ENCODE assay signal across 1 cellular context in the genomic region with DNA sequence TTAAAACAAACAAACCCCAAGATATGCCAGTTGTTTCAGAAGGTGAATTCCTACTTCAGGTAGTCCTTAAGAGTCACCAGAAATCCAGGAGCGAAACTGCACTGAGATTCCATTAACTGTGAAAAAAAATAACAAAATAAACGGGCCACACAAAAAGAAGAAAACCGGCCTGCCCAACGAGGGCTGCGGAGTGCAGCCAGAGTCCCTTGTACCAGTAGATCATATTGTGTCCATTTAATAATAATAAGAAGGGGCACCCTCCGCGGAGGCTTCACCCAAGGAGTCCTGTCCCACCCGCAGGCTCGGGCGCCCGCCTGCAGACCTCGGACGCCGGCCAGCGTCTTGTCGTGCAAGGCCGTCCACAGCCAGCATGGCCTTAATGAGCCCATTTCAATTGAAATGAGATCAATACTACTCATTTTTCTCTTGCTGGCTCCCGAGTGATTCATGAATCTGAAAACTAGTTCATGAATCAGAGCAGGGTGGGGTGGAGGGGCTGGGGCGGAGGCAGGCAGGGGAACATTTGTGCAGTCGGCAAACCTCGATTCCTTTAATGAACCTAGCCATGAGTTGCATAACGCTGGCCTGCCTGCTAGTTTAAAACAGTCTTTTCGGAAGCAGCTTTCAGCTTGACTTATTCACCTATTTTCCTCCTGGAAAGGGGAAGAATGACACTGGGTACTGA.
TF ChIP-seq lines count a peak whose summit lies in the region.

No MANE protein-coding gene starts in this region.

TF ChIP-seq in WTC11, 78 proteins besides CTCF, POLR2A, EP300 and RAD21 (continued from another document):
- TF ChIP-seq PRDM15 (CRISPR knock-in tag; IDR thresholded peaks at IDR 0.05) (no peak), NR2C2 (CRISPR knock-in tag; IDR thresholded peaks at IDR 0.05) (no peak), FOXK1 (CRISPR knock-in tag; IDR thresholded peaks at IDR 0.05) (no peak), MXD4 (CRISPR knock-in tag; IDR thresholded peaks at IDR 0.05; ENCODE audit: borderline replicate concordance) (no peak), CDX4 (CRISPR knock-in tag; IDR thresholded peaks at IDR 0.05; ENCODE audit: borderline replicate concordance) (no peak), ZMAT4 (CRISPR knock-in tag; IDR thresholded peaks at IDR 0.05) (no peak), CREB1 (CRISPR knock-in tag; IDR thresholded peaks at IDR 0.05) (no peak)
- TF ChIP-seq, protein P1, sequence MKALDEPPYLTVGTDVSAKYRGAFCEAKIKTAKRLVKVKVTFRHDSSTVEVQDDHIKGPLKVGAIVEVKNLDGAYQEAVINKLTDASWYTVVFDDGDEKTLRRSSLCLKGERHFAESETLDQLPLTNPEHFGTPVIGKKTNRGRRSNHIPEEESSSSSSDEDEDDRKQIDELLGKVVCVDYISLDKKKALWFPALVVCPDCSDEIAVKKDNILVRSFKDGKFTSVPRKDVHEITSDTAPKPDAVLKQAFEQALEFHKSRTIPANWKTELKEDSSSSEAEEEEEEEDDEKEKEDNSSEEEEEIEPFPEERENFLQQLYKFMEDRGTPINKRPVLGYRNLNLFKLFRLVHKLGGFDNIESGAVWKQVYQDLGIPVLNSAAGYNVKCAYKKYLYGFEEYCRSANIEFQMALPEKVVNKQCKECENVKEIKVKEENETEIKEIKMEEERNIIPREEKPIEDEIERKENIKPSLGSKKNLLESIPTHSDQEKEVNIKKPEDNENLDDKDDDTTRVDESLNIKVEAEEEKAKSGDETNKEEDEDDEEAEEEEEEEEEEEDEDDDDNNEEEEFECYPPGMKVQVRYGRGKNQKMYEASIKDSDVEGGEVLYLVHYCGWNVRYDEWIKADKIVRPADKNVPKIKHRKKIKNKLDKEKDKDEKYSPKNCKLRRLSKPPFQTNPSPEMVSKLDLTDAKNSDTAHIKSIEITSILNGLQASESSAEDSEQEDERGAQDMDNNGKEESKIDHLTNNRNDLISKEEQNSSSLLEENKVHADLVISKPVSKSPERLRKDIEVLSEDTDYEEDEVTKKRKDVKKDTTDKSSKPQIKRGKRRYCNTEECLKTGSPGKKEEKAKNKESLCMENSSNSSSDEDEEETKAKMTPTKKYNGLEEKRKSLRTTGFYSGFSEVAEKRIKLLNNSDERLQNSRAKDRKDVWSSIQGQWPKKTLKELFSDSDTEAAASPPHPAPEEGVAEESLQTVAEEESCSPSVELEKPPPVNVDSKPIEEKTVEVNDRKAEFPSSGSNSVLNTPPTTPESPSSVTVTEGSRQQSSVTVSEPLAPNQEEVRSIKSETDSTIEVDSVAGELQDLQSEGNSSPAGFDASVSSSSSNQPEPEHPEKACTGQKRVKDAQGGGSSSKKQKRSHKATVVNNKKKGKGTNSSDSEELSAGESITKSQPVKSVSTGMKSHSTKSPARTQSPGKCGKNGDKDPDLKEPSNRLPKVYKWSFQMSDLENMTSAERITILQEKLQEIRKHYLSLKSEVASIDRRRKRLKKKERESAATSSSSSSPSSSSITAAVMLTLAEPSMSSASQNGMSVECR (CRISPR knock-in tag; IDR thresholded peaks at IDR 0.05; ENCODE audit: borderline replicate concordance), result no peak
- TF ChIP-seq, protein P2, sequence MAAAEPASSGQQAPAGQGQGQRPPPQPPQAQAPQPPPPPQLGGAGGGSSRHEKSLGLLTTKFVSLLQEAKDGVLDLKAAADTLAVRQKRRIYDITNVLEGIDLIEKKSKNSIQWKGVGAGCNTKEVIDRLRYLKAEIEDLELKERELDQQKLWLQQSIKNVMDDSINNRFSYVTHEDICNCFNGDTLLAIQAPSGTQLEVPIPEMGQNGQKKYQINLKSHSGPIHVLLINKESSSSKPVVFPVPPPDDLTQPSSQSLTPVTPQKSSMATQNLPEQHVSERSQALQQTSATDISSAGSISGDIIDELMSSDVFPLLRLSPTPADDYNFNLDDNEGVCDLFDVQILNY (CRISPR knock-in tag; IDR thresholded peaks at IDR 0.05), result no peak
TF ChIP-seq in WTC11: peak in this region for 0.
